ENCODE assay signal across 24 cellular contexts in genomic region chr16:10566613-10567012, GRCh38. TPM values are rescaled to one million over a fixed set of nuclear protein-coding genes. Genes with fewer than 3 reads are reported as not detected.
DNase-seq lines count a peak whose midpoint lies in the region; ATAC-seq and TF ChIP-seq lines count a peak whose summit lies in the region.
"Had no signal": no experiment of that assay in that cellular context is flagged by ENCODE, and none has a peak within 500 bp of the region (broad histone marks: within the 10 kb centered on the region; RNA-seq: fewer than 3 reads in every experiment).

No MANE protein-coding gene starts in this region.

- H2BK5ac ChIP-seq in mesendoderm (ENCODE audit: low read length): no peak overlapping the region

- H3K27ac ChIP-seq in HCT116 (ENCODE audit: low read depth, low read length): no peak overlapping the region
- no peak overlapping the region for H3K27ac ChIP-seq in WERI-Rb-1
- H3K27ac ChIP-seq in mesendoderm (ENCODE audit: low read depth, low read length): no peak overlapping the region
- H3K27ac ChIP-seq: epithelial cell of prostate, skin epidermis had no signal

- no peaks in the 10 kb centered on the region for H3K79me1 ChIP-seq in mesendoderm (ENCODE audit: low read length)

- no peak overlapping the region for H2BK120ac ChIP-seq in mesendoderm (ENCODE audit: low read depth, low read length)

- RAD21 ChIA-PET in HCT116 (lab: Charles Lee; ENCODE audit: low non-redundant PET in 1 of 2, low total read pairs in 2 of 2, uncharacterized antibody in 2 of 2, unreplicated experiment in 2 of 2): no interaction called here

- H3K23ac ChIP-seq in mesendoderm (ENCODE audit: low read length): no peak overlapping the region

- no peak overlapping the region for H2AK5ac ChIP-seq in mesendoderm (ENCODE audit: low read length)

- H4K20me1 ChIP-seq in HCT116 (ENCODE audit: insufficient read depth): no peaks in the 10 kb centered on the region

- no peak for TF ChIP-seq POLR2A in HCT116 (IDR thresholded peaks at IDR 0.05; ENCODE audit: borderline replicate concordance, extremely low read depth, insufficient read depth, insufficient read length)

- H4K5ac ChIP-seq in mesendoderm (ENCODE audit: low read length): no peak overlapping the region

- H3K4ac ChIP-seq in mesendoderm (ENCODE audit: low read depth, low read length): no peak overlapping the region

- H3K79me2 ChIP-seq in HCT116 (ENCODE audit: insufficient read depth, low read length) (peaks cover 3% of the 10 kb centered on the region; the same call in 1 of the 2 replicates), mesendoderm (ENCODE audit: control insufficient read depth, insufficient read depth, low read length) (no peaks in the 10 kb centered on the region)

- no peak overlapping the region for H3K18ac ChIP-seq in mesendoderm (ENCODE audit: low read length)

- intact Hi-C loops in HCT116 (cut with micrococcal nuclease): no loop called here

- no peak overlapping the region for H3K56ac ChIP-seq in mesendoderm (ENCODE audit: low read length)

- TF ChIP-seq RAD21 in HCT116 (IDR thresholded peaks at IDR 0.05; ENCODE audit: low read depth): peak; percentile 28

- H3K9me3 ChIP-seq in HCT116 (ENCODE audit: control insufficient read depth in 1 of 2, insufficient read depth in 1 of 2, low read depth in 1 of 2, low read length in 2 of 2): 0 out of 4 replicates have a peak, but pooled peaks cover 0 to 7% of the 10 kb centered on the region in 2 experiments
- H3K9me3 ChIP-seq in WERI-Rb-1 (ENCODE audit: severe bottlenecking): peaks cover 4% of the 10 kb centered on the region
- H3K9me3 ChIP-seq: lower lobe of right lung had no signal

- no peaks in the 10 kb centered on the region for H3K9me2 ChIP-seq in HCT116 (ENCODE audit: insufficient read depth)

- no peaks in the 10 kb centered on the region for H3K36me3 ChIP-seq in HCT116 (ENCODE audit: control insufficient read depth in 1 of 2, insufficient read depth in 2 of 2, low read length in 2 of 2)
- H3K36me3 ChIP-seq in WERI-Rb-1: no peaks in the 10 kb centered on the region; the same call in none of the 2 replicates
- no peaks in the 10 kb centered on the region for H3K36me3 ChIP-seq in mesendoderm (ENCODE audit: control insufficient read depth, insufficient read depth, low read length)

- no peak overlapping the region for H4K8ac ChIP-seq in mesendoderm (ENCODE audit: low read depth, low read length)

- POLR2A ChIA-PET in HCT116 (lab: Charles Lee): no interaction called here

- no peak overlapping the region for H2BK15ac ChIP-seq in mesendoderm (replicated peaks; ENCODE audit: low read depth)

- 0 out of 2 replicates have a peak, but pooled peaks have one; percentile 57 for ATAC-seq in HCT116
- ATAC-seq: lower lobe of right lung; stimulated activated memory B cell treated with anti-CD40 and anti-IgM and Interleukin-4, amounts not matched to agents 10 μg/mL and 1 μg/mL and 100 μg/mL, for 72 hours had no signal

- no peak overlapping the region for H2AFZ ChIP-seq in HCT116 (ENCODE audit: low read depth, low read length, poor library complexity, severe bottlenecking)

- H3K9ac ChIP-seq in HCT116 (ENCODE audit: low read length): no peak overlapping the region
- no peak overlapping the region for H3K9ac ChIP-seq in mesendoderm (ENCODE audit: low read length)

- H3K4me2 ChIP-seq in HCT116 (ENCODE audit: low read length) (no peak overlapping the region), mesendoderm (ENCODE audit: low read length) (no peak overlapping the region)

- peak; percentile 27 for TF ChIP-seq CTCF in GM12864 (IDR thresholded peaks at IDR 0.05; ENCODE audit: low read depth, low read length, missing control alignments)
- TF ChIP-seq CTCF in HCT116 (IDR thresholded peaks at IDR 0.05 in 2 of 3, conservative IDR thresholded peaks at IDR 0.05 in 1 of 3; ENCODE audit: borderline replicate concordance in 1 of 3, insufficient read depth in 1 of 3, low read depth in 2 of 3, low read length in 2 of 3): peak in 2 of 3 experiments; percentile 31 to 32; a peak in 3 of 6 replicates
- TF ChIP-seq CTCF in WERI-Rb-1 (IDR thresholded peaks at IDR 0.05; ENCODE audit: low read depth, low read length): peak; percentile 36; the same call in 1 of the 2 replicates
- TF ChIP-seq CTCF in foreskin fibroblast (IDR thresholded peaks at IDR 0.05; ENCODE audit: low read depth, low read length): no peak

- DNase-seq in GM12864 (ENCODE audit: low read depth): no peak
- DNase-seq in HCT116 (ENCODE audit: low read depth, low spot score): no peak
- no peak for DNase-seq in WERI-Rb-1
- DNase-seq in mesendoderm: peak; percentile 31
- DNase-seq in DMS79 treated with DMSO at 0.1 percent for 48 hours (lab: John Stamatoyannopoulos, UW): no peak
- DNase-seq in NCI-H526 (lab: John Stamatoyannopoulos, UW): no peak
- no peak for DNase-seq in GOT3 (lab: John Stamatoyannopoulos, UW)
- DNase-seq in foreskin fibroblast: no peak
- DNase-seq: activated naive CD4-positive, alpha-beta T cell treated with anti-CD3 and anti-CD28 coated beads for 36 hours; activated T-cell treated with anti-CD3 and anti-CD28 coated beads, Interleukin-2, amount 50 U/mL, for 24 hours; amygdala; CD4-positive, CD25-positive, alpha-beta regulatory T cell; DMS 273 treated with DMSO at 0.1 percent for 48 hours; hippocampal formation; lower lobe of right lung; NCI-H1694 treated with DMSO at 0.1 percent for 48 hours; NCI-H748 treated with DMSO at 0.1 percent for 48 hours; OCI-M1; Right ventricle myocardium superior; T1000 had no signal

- H3K27me3 ChIP-seq in HCT116 (ENCODE audit: insufficient read depth, low read length) (no peaks in the 10 kb centered on the region), WERI-Rb-1 (ENCODE audit: insufficient read depth, low read depth, severe bottlenecking) (no peaks in the 10 kb centered on the region), mesendoderm (ENCODE audit: insufficient read depth, low read length, poor library complexity) (no peaks in the 10 kb centered on the region)

- H3K4me1 ChIP-seq in HCT116 (ENCODE audit: control insufficient read depth in 1 of 2, insufficient read depth in 2 of 2, low read length in 2 of 2) (no peaks in the 10 kb centered on the region), mesendoderm (ENCODE audit: control insufficient read depth, low read depth, low read length) (no peaks in the 10 kb centered on the region)

- WGBS in mesendoderm (ENCODE audit: extremely low coverage, insufficient coverage, low lambda C conversion rate): no CpG with 5 or more reads among the region's 6 CpGs

- CTCF ChIA-PET in HCT116 (lab: Charles Lee): interaction anchor here (0.9 kb wide), 1 partner anchor 171 kb away, joined by 3 read pairs; no protein-coding TSS in a partner anchor

- no TSS peak for BruUV-seq in HCT116 (replicated peaks; lab: Mats Ljungman, UMichigan)

- H3K4me3 ChIP-seq in GM12864 (ENCODE audit: low read depth, low read length) (no peak overlapping the region), HCT116 (replicated peaks in 1 of 2; ENCODE audit: low read depth in 1 of 2, low read length in 2 of 2) (no peak overlapping the region), WERI-Rb-1 (ENCODE audit: low read depth, low read length) (no peak overlapping the region), mesendoderm (ENCODE audit: low read length) (no peak overlapping the region), foreskin fibroblast (ENCODE audit: low read depth in 1 of 2, low read length in 2 of 2) (no peak overlapping the region)
- H3K4me3 ChIP-seq: lower lobe of right lung, skin epidermis had no signal

TF ChIP-seq in HCT116, 20 proteins besides CTCF, POLR2A, EP300 and RAD21 (continues in another document):
- TF ChIP-seq ZFX (IDR thresholded peaks at IDR 0.05): no peak
- no peak for TF ChIP-seq EZH2 (IDR thresholded peaks at IDR 0.05)
- no peak for TF ChIP-seq MAX (IDR thresholded peaks at IDR 0.05)
- TF ChIP-seq TCF7L2 (IDR thresholded peaks at IDR 0.05; ENCODE audit: borderline replicate concordance, extremely low read depth, insufficient read depth, insufficient read length): no peak
- TF ChIP-seq, protein P1, sequence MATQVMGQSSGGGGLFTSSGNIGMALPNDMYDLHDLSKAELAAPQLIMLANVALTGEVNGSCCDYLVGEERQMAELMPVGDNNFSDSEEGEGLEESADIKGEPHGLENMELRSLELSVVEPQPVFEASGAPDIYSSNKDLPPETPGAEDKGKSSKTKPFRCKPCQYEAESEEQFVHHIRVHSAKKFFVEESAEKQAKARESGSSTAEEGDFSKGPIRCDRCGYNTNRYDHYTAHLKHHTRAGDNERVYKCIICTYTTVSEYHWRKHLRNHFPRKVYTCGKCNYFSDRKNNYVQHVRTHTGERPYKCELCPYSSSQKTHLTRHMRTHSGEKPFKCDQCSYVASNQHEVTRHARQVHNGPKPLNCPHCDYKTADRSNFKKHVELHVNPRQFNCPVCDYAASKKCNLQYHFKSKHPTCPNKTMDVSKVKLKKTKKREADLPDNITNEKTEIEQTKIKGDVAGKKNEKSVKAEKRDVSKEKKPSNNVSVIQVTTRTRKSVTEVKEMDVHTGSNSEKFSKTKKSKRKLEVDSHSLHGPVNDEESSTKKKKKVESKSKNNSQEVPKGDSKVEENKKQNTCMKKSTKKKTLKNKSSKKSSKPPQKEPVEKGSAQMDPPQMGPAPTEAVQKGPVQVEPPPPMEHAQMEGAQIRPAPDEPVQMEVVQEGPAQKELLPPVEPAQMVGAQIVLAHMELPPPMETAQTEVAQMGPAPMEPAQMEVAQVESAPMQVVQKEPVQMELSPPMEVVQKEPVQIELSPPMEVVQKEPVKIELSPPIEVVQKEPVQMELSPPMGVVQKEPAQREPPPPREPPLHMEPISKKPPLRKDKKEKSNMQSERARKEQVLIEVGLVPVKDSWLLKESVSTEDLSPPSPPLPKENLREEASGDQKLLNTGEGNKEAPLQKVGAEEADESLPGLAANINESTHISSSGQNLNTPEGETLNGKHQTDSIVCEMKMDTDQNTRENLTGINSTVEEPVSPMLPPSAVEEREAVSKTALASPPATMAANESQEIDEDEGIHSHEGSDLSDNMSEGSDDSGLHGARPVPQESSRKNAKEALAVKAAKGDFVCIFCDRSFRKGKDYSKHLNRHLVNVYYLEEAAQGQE (IDR thresholded peaks at IDR 0.05; ENCODE audit: low read depth): no peak
- no peak for TF ChIP-seq ATF3 (IDR thresholded peaks at IDR 0.05)
- no peak for TF ChIP-seq JUND (IDR thresholded peaks at IDR 0.05)
- TF ChIP-seq SRF (IDR thresholded peaks at IDR 0.05; ENCODE audit: low read depth): no peak
- no peak for TF ChIP-seq CEBPB (IDR thresholded peaks at IDR 0.05; ENCODE audit: low read depth)
- TF ChIP-seq YY1 (IDR thresholded peaks at IDR 0.05; ENCODE audit: extremely low read depth, insufficient replicate concordance, low read depth, low read length): no peak

RNA-seq across cellular contexts. Expression of gene EMP2, which starts 13.8 kb away (rescaled TPM):
- total RNA-seq in HCT116 (2021; ENCODE audit: unreplicated experiment): 32.6 TPM
- polyA plus RNA-seq in HCT116 (2012): 22.0 and 26.1 TPM in 2 replicates
- 14.8 TPM for polyA plus RNA-seq in mesendoderm (2013, experiment 1 of 2)
- 14.4 TPM for polyA plus RNA-seq in mesendoderm (2013, experiment 2 of 2)
- total RNA-seq: activated naive CD4-positive, alpha-beta T cell treated with anti-CD3 and anti-CD28 coated beads for 36 hours; CD4-positive, CD25-positive, alpha-beta regulatory T cell had no signal
- polyA plus RNA-seq: CD4-positive, CD25-positive, alpha-beta regulatory T cell; IgD-negative memory B cell had no signal
